ENCODE assay signal across 13 cellular contexts in genomic region chr16:66554492-66554891, GRCh38. TPM values are rescaled to one million over a fixed set of nuclear protein-coding genes. Genes with fewer than 3 reads are reported as not detected.
DNase-seq lines count a peak whose midpoint lies in the region; ATAC-seq, FAIRE-seq and TF ChIP-seq lines count a peak whose summit lies in the region.
"Had no signal": no experiment of that assay in that cellular context is flagged by ENCODE, and none has a peak within 500 bp of the region (broad histone marks: within the 10 kb centered on the region; RNA-seq: fewer than 3 reads in every experiment).

No MANE protein-coding gene starts in this region.

- H3K27ac Mint-ChIP-seq in CD4-positive, CD25-positive, alpha-beta regulatory T cell = peak overlapping the region; percentile 87 to 97 (median 92)
- H3K27ac Mint-ChIP-seq in GM23338 = no peak overlapping the region

- peaks cover 19% of the 10 kb centered on the region for H3K36me3 Mint-ChIP-seq in CD4-positive, CD25-positive, alpha-beta regulatory T cell
- H3K36me3 Mint-ChIP-seq in GM23338 (ENCODE audit: low read depth) = peaks cover 5% of the 10 kb centered on the region; the same call in 2 of the 3 replicates

- FAIRE-seq in urothelium cell line (lab: Jason Lieb, UNC) = no peak

- H2AFZ ChIP-seq in GM23338 = no peak overlapping the region

- H3K9me3 ChIP-seq in CD4-positive, CD25-positive, alpha-beta regulatory T cell (ENCODE audit: control insufficient read depth in 2 of 2, low read length in 2 of 2) = no peaks in the 10 kb centered on the region
- no peaks in the 10 kb centered on the region for H3K9me3 ChIP-seq in KOPT-K1 (ENCODE audit: insufficient read depth, low read length, poor library complexity, severe bottlenecking)
- no peaks in the 10 kb centered on the region for H3K9me3 ChIP-seq in effector memory CD4-positive, alpha-beta T cell (ENCODE audit: control insufficient read depth, low read length)
- H3K9me3 ChIP-seq: heart right ventricle, left lung had no signal

- H3F3A ChIP-seq in GM23338 (replicated peaks; ENCODE audit: low read depth) = peaks cover 12% of the 10 kb centered on the region; the same call in 1 of the 2 replicates

- 0 out of 2 replicates have a peak, but pooled peaks cover 5% of the 10 kb centered on the region for H4K20me1 ChIP-seq in GM23338 (replicated peaks; ENCODE audit: insufficient read depth)

- H3K36me3 ChIP-seq in CD4-positive, CD25-positive, alpha-beta regulatory T cell (ENCODE audit: control insufficient read depth, insufficient read depth, low read length) = peaks cover 29% of the 10 kb centered on the region
- H3K36me3 ChIP-seq in KOPT-K1 (ENCODE audit: insufficient read depth, low read length) (peaks cover 56% of the 10 kb centered on the region), GM23338 (ENCODE audit: insufficient read depth) (no peaks in the 10 kb centered on the region)
- peaks cover 13% of the 10 kb centered on the region for H3K36me3 ChIP-seq in effector memory CD4-positive, alpha-beta T cell (ENCODE audit: control insufficient read depth, insufficient read depth, low read length)

- peak overlapping the region; percentile 97 to 99 (median 98) for H3K4me3 Mint-ChIP-seq in CD4-positive, CD25-positive, alpha-beta regulatory T cell
- no peak overlapping the region for H3K4me3 Mint-ChIP-seq in GM23338

- peak overlapping the region; percentile 97 for H3K4me3 ChIP-seq in CD4-positive, CD25-positive, alpha-beta regulatory T cell (ENCODE audit: low read depth, low read length)
- no peak overlapping the region for H3K4me3 ChIP-seq in effector memory CD4-positive, alpha-beta T cell (ENCODE audit: insufficient read depth, low read depth, low read length, poor library complexity, severe bottlenecking)
- H3K4me3 ChIP-seq in GM23338 = no peak overlapping the region

- ATAC-seq in CD4-positive, CD25-positive, alpha-beta regulatory T cell (ENCODE audit: low read depth in 2 of 2) = no peak
- no peak for ATAC-seq in GM23338
- ATAC-seq: heart right ventricle, left lung had no signal

- no peaks in the 10 kb centered on the region for H3K27me3 Mint-ChIP-seq in CD4-positive, CD25-positive, alpha-beta regulatory T cell
- H3K27me3 Mint-ChIP-seq in GM23338 (ENCODE audit: insufficient read depth, low read depth, poor library complexity) = peaks cover 29% of the 10 kb centered on the region

- no peak overlapping the region for H3K27ac ChIP-seq in CD4-positive, CD25-positive, alpha-beta regulatory T cell (ENCODE audit: insufficient read depth, low read length, poor library complexity, severe bottlenecking)
- peak overlapping the region; percentile 98 for H3K27ac ChIP-seq in KOPT-K1 (ENCODE audit: low read depth, low read length, poor library complexity, severe bottlenecking)
- H3K27ac ChIP-seq in effector memory CD4-positive, alpha-beta T cell (ENCODE audit: insufficient read depth, low read length, poor library complexity, severe bottlenecking) = peak overlapping the region; percentile 86
- no peak overlapping the region for H3K27ac ChIP-seq in GM23338 (ENCODE audit: low read depth)

- H3K4me2 ChIP-seq in GM23338 = no peak overlapping the region

- H3K27me3 ChIP-seq in CD4-positive, CD25-positive, alpha-beta regulatory T cell (ENCODE audit: control insufficient read depth, insufficient read depth, low read length) = no peaks in the 10 kb centered on the region
- no peaks in the 10 kb centered on the region for H3K27me3 ChIP-seq in effector memory CD4-positive, alpha-beta T cell (replicated peaks; ENCODE audit: control insufficient read depth, insufficient read depth, low read length, poor library complexity, severe bottlenecking)
- peaks cover 18% of the 10 kb centered on the region for H3K27me3 ChIP-seq in GM23338 (ENCODE audit: insufficient read depth)
- H3K27me3 ChIP-seq: heart right ventricle, left lung had no signal

- peaks cover 3% of the 10 kb centered on the region; the same call in 1 of the 2 replicates for H3K9me2 ChIP-seq in GM23338 (ENCODE audit: insufficient read depth)

- H3K4me1 Mint-ChIP-seq in CD4-positive, CD25-positive, alpha-beta regulatory T cell = peaks cover 45 to 87% (median 69%) of the 10 kb centered on the region in 4 donors
- H3K4me1 Mint-ChIP-seq in GM23338 = peaks cover 11% of the 10 kb centered on the region

- no peak for DNase-seq in CD4-positive, CD25-positive, alpha-beta regulatory T cell
- DNase-seq in effector memory CD4-positive, alpha-beta T cell = no peak
- DNase-seq in stimulated activated CD4-positive, alpha-beta T cell treated with anti-CD3 and anti-CD28 coated beads, Interleukin-15, amount 100 ng/mL, for 24 hours = no peak
- DNase-seq in urothelium cell line (ENCODE audit: low spot score) (no peak), GM23338 (ENCODE audit: low spot score) (no peak)
- DNase-seq: activated effector memory CD4-positive, alpha-beta T cell treated with anti-CD3 and anti-CD28 coated beads, Interleukin-2, amount 50 U/mL, for 16 hours; heart right ventricle; left lung; NCI-H2029 treated with DMSO at 0.1 percent for 48 hours had no signal

- peaks cover 5% of the 10 kb centered on the region; the same call in 1 of the 2 replicates for H3K79me2 ChIP-seq in GM23338 (replicated peaks; ENCODE audit: insufficient read depth)

- H3K4me1 ChIP-seq in CD4-positive, CD25-positive, alpha-beta regulatory T cell (ENCODE audit: control insufficient read depth, insufficient read depth, low read length, poor library complexity, severe bottlenecking) = peaks cover 84% of the 10 kb centered on the region
- H3K4me1 ChIP-seq in effector memory CD4-positive, alpha-beta T cell (ENCODE audit: control insufficient read depth, insufficient read depth, low read length, poor library complexity, severe bottlenecking) = peaks cover 43% of the 10 kb centered on the region
- peaks cover 6% of the 10 kb centered on the region for H3K4me1 ChIP-seq in GM23338 (ENCODE audit: insufficient read depth)

- TF ChIP-seq CTCF in GM23338 (conservative IDR thresholded peaks at IDR 0.05; ENCODE audit: low read depth in 2 of 2) = no peak

- H3K9me3 Mint-ChIP-seq in CD4-positive, CD25-positive, alpha-beta regulatory T cell = no peaks in the 10 kb centered on the region
- peaks cover 12% of the 10 kb centered on the region; the same call in 2 of the 3 replicates for H3K9me3 Mint-ChIP-seq in GM23338

RNA-seq across cellular contexts. Expression of gene CKLF, which starts 2.1 kb away (rescaled TPM):
- 48.2 TPM for total RNA-seq in CD4-positive, CD25-positive, alpha-beta regulatory T cell
- 100 to 1,000 TPM; 157 to 242 (median 168) TPM for polyA plus RNA-seq in CD4-positive, CD25-positive, alpha-beta regulatory T cell
- total RNA-seq in GM23338 (2014; rRNA removed; shearing (Covaris generic)) = 15.7 and 25.5 TPM in 2 replicates
- polyA plus RNA-seq in GM23338 (2016; fragmentation: Nextera tagmentation; extraction: Ambion mirVana) = 60.0 and 61.5 TPM in 2 replicates

RNA-seq across cellular contexts. Expression of gene TK2, which starts 4.6 kb away (rescaled TPM):
- total RNA-seq in CD4-positive, CD25-positive, alpha-beta regulatory T cell = 8.2 TPM
- 1 to 10 TPM; 5.1 to 8.8 (median 7.7) TPM for polyA plus RNA-seq in CD4-positive, CD25-positive, alpha-beta regulatory T cell
- total RNA-seq in GM23338 (2014; rRNA removed; shearing (Covaris generic)) = 4.2 and 5.4 TPM in 2 replicates
- 1.4 and 1.8 TPM in 2 replicates for polyA plus RNA-seq in GM23338 (2016; fragmentation: Nextera tagmentation; extraction: Ambion mirVana)

RNA-seq across cellular contexts. Expression of gene CMTM1, which starts 11.7 kb away (rescaled TPM):
- 3.2 TPM for total RNA-seq in CD4-positive, CD25-positive, alpha-beta regulatory T cell
- polyA plus RNA-seq in CD4-positive, CD25-positive, alpha-beta regulatory T cell = 1 to 10 TPM in 2 of 4 donors, under 1 TPM in 2; 0.26 to 1.7 (median 0.96) TPM
- 1.4 TPM in 1 of 2 replicates, not detected in the other for total RNA-seq in GM23338 (2014; rRNA removed; shearing (Covaris generic))
- 1.8 and 1.9 TPM in 2 replicates for polyA plus RNA-seq in GM23338 (2016; fragmentation: Nextera tagmentation; extraction: Ambion mirVana)

RNA-seq across cellular contexts. Expression of gene CMTM2, which starts 24.8 kb away (rescaled TPM):
- 0.49 TPM for total RNA-seq in CD4-positive, CD25-positive, alpha-beta regulatory T cell
- polyA plus RNA-seq in CD4-positive, CD25-positive, alpha-beta regulatory T cell = not detected
- total RNA-seq in GM23338 (2014; rRNA removed; shearing (Covaris generic)) = not detected in 2 replicates
- polyA plus RNA-seq in GM23338 (2016; fragmentation: Nextera tagmentation; extraction: Ambion mirVana) = not detected in 2 replicates
- total RNA-seq: G401, SK-MEL-5 had no signal
- polyA plus RNA-seq: BJ, heart right ventricle had no signal

RNA-seq across cellular contexts. Expression of gene CMTM3, which starts 50.0 kb away (rescaled TPM):
- total RNA-seq in CD4-positive, CD25-positive, alpha-beta regulatory T cell = 83.1 TPM
- polyA plus RNA-seq in CD4-positive, CD25-positive, alpha-beta regulatory T cell = 100 to 1,000 TPM in 3 of 4 donors, 10 to 100 TPM in 1; 98.6 to 127 (median 124) TPM
- 16.4 and 20.0 TPM in 2 replicates for total RNA-seq in GM23338 (2014; rRNA removed; shearing (Covaris generic))
- 16.6 and 17.5 TPM in 2 replicates for polyA plus RNA-seq in GM23338 (2016; fragmentation: Nextera tagmentation; extraction: Ambion mirVana)

Comparison
In these comparisons a context has a peak if more than half of its experiments do, and no peak if none do; other contexts are left out.
1. H3K27ac ChIP-seq: peak in KOPT-K1 (single experiment) and effector memory CD4-positive, alpha-beta T cell (single experiment); none in CD4-positive, CD25-positive, alpha-beta regulatory T cell (single experiment) and GM23338 (single experiment).